1 cellular context compared by ENCODE assay signal in the genomic region with DNA sequence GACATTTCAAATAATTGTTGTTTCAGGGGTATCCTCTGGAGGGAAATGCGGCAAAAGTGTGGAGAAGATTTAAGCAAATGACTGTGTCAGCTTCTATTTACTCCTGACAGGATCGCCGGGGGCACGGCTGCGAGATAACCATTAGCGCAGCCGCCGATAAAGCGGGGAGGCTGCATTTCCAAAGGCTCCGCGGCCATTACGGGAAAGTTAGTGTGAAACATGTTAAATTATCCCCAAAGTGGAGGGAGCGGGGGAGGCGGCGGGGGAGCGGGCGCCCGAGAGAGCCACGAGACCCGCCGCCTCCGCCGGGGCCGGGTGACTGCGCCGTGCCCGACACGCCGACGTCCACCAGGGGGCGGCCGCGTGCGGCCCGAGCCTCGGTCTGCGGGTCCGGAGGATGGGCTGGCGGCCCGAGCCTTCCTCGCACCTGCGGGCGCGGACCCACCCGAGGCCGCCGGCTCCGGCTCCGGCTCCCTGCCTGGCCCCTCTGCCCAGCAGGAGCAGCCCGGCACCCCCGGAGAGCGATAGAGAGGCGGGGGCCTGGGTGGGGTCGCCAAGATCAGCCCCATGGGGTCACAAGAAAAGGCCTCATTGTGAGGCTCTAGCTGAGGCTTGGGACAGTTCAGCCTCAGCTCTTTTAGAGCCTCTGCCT.
TF ChIP-seq lines count a peak whose summit lies in the region.

No MANE protein-coding gene starts in this region.

TF ChIP-seq in GM12878, 131 proteins besides CTCF, POLR2A, EP300 and RAD21 (continued from another document):
- no peak for TF ChIP-seq MYB (IDR thresholded peaks at IDR 0.05; ENCODE audit: borderline replicate concordance, low read depth, low read length)
